20 cellular contexts compared by ENCODE assay signal in genomic region chr17:19939993-19940721, GRCh38. TPM values are rescaled to one million over a fixed set of nuclear protein-coding genes. Genes with fewer than 3 reads are reported as not detected.
DNase-seq lines count a peak whose midpoint lies in the region; ATAC-seq and TF ChIP-seq lines count a peak whose summit lies in the region.
"Had no signal": no experiment of that assay in that cellular context is flagged by ENCODE, and none has a peak within 500 bp of the region (broad histone marks: within the 10 kb centered on the region; RNA-seq: fewer than 3 reads in every experiment).

No MANE protein-coding gene starts in this region.

- no peak overlapping the region for H3K4me3 Mint-ChIP-seq in activated T-cell treated with anti-CD3 and anti-CD28 coated beads, Interleukin-2, amount 50 U/mL, for 72 hours
- H3K4me3 Mint-ChIP-seq: stimulated activated memory B cell treated with anti-CD40 and anti-IgM and Interleukin-4, amounts not matched to agents 10 μg/mL and 1 μg/mL and 100 μg/mL, for 72 hours; T-helper 1 cell treated with Interleukin-12 subunit alpha and Interleukin-12 subunit beta and Interleukin-4 antibody, amounts not matched to agents 30 μg/mL and 1 μg/mL, for 36 hours had no signal

- no peak for TF ChIP-seq CTCF in stomach (IDR thresholded peaks at IDR 0.05)

- ATAC-seq in activated T-cell treated with anti-CD3 and anti-CD28 coated beads, Interleukin-2, amount 50 U/mL, for 72 hours (replicated peaks in 1 of 2), result no peak
- ATAC-seq: Right ventricle myocardium inferior; stimulated activated memory B cell treated with anti-CD40 and anti-IgM and Interleukin-4, amounts not matched to agents 10 μg/mL and 1 μg/mL and 100 μg/mL, for 72 hours had no signal

- H3K27me3 ChIP-seq in SJSA1 (replicated peaks) (no peaks in the 10 kb centered on the region), stomach (no peaks in the 10 kb centered on the region)
- H3K27me3 ChIP-seq: neutrophil, tibial nerve had no signal

- H3K9me3 Mint-ChIP-seq in activated T-cell treated with anti-CD3 and anti-CD28 coated beads, Interleukin-2, amount 50 U/mL, for 72 hours, result no peaks in the 10 kb centered on the region
- H3K9me3 Mint-ChIP-seq: stimulated activated memory B cell treated with anti-CD40 and anti-IgM and Interleukin-4, amounts not matched to agents 10 μg/mL and 1 μg/mL and 100 μg/mL, for 72 hours; T-helper 1 cell treated with Interleukin-12 subunit alpha and Interleukin-12 subunit beta and Interleukin-4 antibody, amounts not matched to agents 30 μg/mL and 1 μg/mL, for 36 hours had no signal

- peak overlapping the region; percentile 60 for H3K27ac Mint-ChIP-seq in activated T-cell treated with anti-CD3 and anti-CD28 coated beads, Interleukin-2, amount 50 U/mL, for 72 hours
- H3K27ac Mint-ChIP-seq: stimulated activated memory B cell treated with anti-CD40 and anti-IgM and Interleukin-4, amounts not matched to agents 10 μg/mL and 1 μg/mL and 100 μg/mL, for 72 hours; T-helper 1 cell treated with Interleukin-12 subunit alpha and Interleukin-12 subunit beta and Interleukin-4 antibody, amounts not matched to agents 30 μg/mL and 1 μg/mL, for 36 hours had no signal

- H3K36me3 Mint-ChIP-seq in activated T-cell treated with anti-CD3 and anti-CD28 coated beads, Interleukin-2, amount 50 U/mL, for 72 hours (ENCODE audit: insufficient read depth in 2 of 2), result peaks cover 8 to 33% of the 10 kb centered on the region in 2 donors

- H3K9me3 ChIP-seq in SJSA1 (replicated peaks) (no peaks in the 10 kb centered on the region), stomach (no peaks in the 10 kb centered on the region)
- H3K9me3 ChIP-seq: neutrophil, tibial nerve had no signal

- H3K36me3 ChIP-seq in SJSA1, result peaks cover 73% of the 10 kb centered on the region
- peaks cover 24 to 77% (median 65%) of the 10 kb centered on the region in 4 donors for H3K36me3 ChIP-seq in stomach

- intact Hi-C loops in stomach (cut with DNase I; ENCODE audit: low total_unique reads), result no loop called here

- TF ChIP-seq EP300 in stomach (IDR thresholded peaks at IDR 0.05), result no peak

- H3K27ac ChIP-seq in SJSA1 (peak overlapping the region; percentile 72), epithelial cell of prostate (peak overlapping the region; percentile 35), stomach (peak overlapping the region in 4 of 5 donors; percentile 64 to 71 (median 69))
- H3K27ac ChIP-seq: neutrophil, tibial nerve, WERI-Rb-1 had no signal

- H3K4me1 ChIP-seq in SJSA1 (replicated peaks) (peaks cover 37% of the 10 kb centered on the region), stomach (peaks cover 12 to 72% (median 41%) of the 10 kb centered on the region in 4 donors)

- H3K4me1 Mint-ChIP-seq in activated T-cell treated with anti-CD3 and anti-CD28 coated beads, Interleukin-2, amount 50 U/mL, for 72 hours (ENCODE audit: low read depth), result peaks cover 18% of the 10 kb centered on the region

- H3K4me3 ChIP-seq in SJSA1 (no peak overlapping the region), stomach (no peak overlapping the region)
- H3K4me3 ChIP-seq: tibial nerve had no signal

- DNase-seq in activated T-cell treated with anti-CD3 and anti-CD28 coated beads, Interleukin-2, amount 50 U/mL, for 72 hours, result no peak
- DNase-seq in activated T-cell treated with anti-CD3 and anti-CD28 coated beads for 4 hours, result no peak
- no peak for DNase-seq in SJSA1 (ENCODE audit: low read depth in 1 of 2, low spot score in 2 of 2)
- no peak for DNase-seq in epithelial cell of prostate (ENCODE audit: low read depth, low spot score)
- no peak for DNase-seq in stomach
- DNase-seq in NCI-H1105 (lab: John Stamatoyannopoulos, UW), result no peak
- no peak for DNase-seq in NOMO-1 (lab: John Stamatoyannopoulos, UW; ENCODE audit: unreplicated experiment in 2 of 2)
- no peak for DNase-seq in H4 (ENCODE audit: low spot score)
- DNase-seq: activated CD4-positive, alpha-beta T cell treated with anti-CD3 and anti-CD28 coated beads, Interleukin-2, amount 50 U/mL, for 48 hours; C1 segment of cervical spinal cord; cerebellar nuclear complex; NCI-H1694; NCI-H2227 treated with DMSO at 0.1 percent for 48 hours; retina; WERI-Rb-1 had no signal

- TF ChIP-seq POLR2A in stomach (IDR thresholded peaks at IDR 0.05), result no peak

- 66 to 85% (median 78%) methylated on average over 2 of the region's 2 CpGs for WGBS in stomach, 5 donors

- no peaks in the 10 kb centered on the region for H3K27me3 Mint-ChIP-seq in activated T-cell treated with anti-CD3 and anti-CD28 coated beads, Interleukin-2, amount 50 U/mL, for 72 hours (ENCODE audit: low read depth)
- H3K27me3 Mint-ChIP-seq: stimulated activated memory B cell treated with anti-CD40 and anti-IgM and Interleukin-4, amounts not matched to agents 10 μg/mL and 1 μg/mL and 100 μg/mL, for 72 hours had no signal

RNA-seq across cellular contexts. Expression of gene AKAP10, which starts 37.5 kb away (rescaled TPM):
- 10 to 100 TPM; 31.3 to 34.9 TPM for total RNA-seq in activated T-cell treated with anti-CD3 and anti-CD28 coated beads, Interleukin-2, amount 50 U/mL, for 72 hours
- 18.2 and 19.0 TPM in 2 replicates for total RNA-seq in SJSA1 (2014; rRNA removed; shearing (Covaris generic))
- 10 to 100 TPM; 24.6 to 54.5 (median 35.2) TPM for total RNA-seq in stomach
- 1 to 10 TPM; 5.1 to 9.5 (median 8.9) TPM for polyA plus RNA-seq in stomach
- 12.3 and 16.1 TPM in 2 replicates for total RNA-seq in H4 (2014; rRNA removed; shearing (Covaris generic))
